ENCODE assay signal across 35 cellular contexts in the genomic region with DNA sequence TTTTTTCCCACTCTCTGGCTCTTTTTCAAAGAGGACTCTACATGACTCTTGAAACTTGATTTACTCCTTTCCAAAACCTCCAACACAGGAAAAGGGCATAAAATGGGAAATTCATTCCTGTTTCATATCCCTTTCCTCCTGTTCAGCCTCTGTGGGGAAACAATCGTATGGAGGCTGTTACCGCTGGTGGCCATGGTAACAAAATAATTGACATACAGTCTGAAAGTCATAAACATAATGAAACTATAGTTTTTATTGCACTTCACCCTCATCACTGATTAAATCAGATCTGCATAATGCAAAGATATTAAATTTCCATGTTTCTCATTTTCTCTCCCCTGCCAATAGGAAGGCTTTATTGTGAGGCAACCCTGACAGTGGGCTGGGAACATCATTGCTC.
"Had no signal": no experiment of that assay in that cellular context is flagged by ENCODE, and none has a peak within 500 bp of the region (broad histone marks: within the 10 kb centered on the region; RNA-seq: fewer than 3 reads in every experiment).

No MANE protein-coding gene starts in this region.

- H3K4me3 ChIP-seq: MG63 had no signal

- DNase-seq: Karpas-422, Kasumi-1, KBM-7, KG1, MG63, MM.1S, MV-4-11, NCI-H1048, NCI-H1092, NCI-H1092 treated with DMSO at 0.1 percent for 48 hours, NCI-H1105, NCI-H1105 treated with DMSO at 0.1 percent for 48 hours, NCI-H1417, NCI-H1417 treated with DMSO at 0.1 percent for 48 hours, NCI-H1436, NCI-H1436 treated with DMSO at 0.1 percent for 48 hours, NCI-H146, NCI-H1694, NCI-H1694 treated with DMSO at 0.1 percent for 48 hours, NCI-H187, NCI-H187 treated with DMSO at 0.1 percent for 48 hours, NCI-H1930, NCI-H2029, NCI-H2029 treated with DMSO at 0.1 percent for 48 hours, NCI-H2081, NCI-H2081 treated with DMSO at 0.1 percent for 48 hours, NCI-H2107, NCI-H2171, NCI-H2171 treated with DMSO at 0.1 percent for 48 hours, NCI-H2227 treated with DMSO at 0.1 percent for 48 hours, NCI-H226, NCI-H345, NCI-H446, NCI-H446 treated with DMSO at 0.1 percent for 48 hours had no signal

- H3K36me3 ChIP-seq: MG63 had no signal

- H3K27ac ChIP-seq: KMS-11 had no signal

- H3K9me3 ChIP-seq: MG63 had no signal
